Comparison of ENCODE assay signal across 8 cellular contexts in the genomic region with DNA sequence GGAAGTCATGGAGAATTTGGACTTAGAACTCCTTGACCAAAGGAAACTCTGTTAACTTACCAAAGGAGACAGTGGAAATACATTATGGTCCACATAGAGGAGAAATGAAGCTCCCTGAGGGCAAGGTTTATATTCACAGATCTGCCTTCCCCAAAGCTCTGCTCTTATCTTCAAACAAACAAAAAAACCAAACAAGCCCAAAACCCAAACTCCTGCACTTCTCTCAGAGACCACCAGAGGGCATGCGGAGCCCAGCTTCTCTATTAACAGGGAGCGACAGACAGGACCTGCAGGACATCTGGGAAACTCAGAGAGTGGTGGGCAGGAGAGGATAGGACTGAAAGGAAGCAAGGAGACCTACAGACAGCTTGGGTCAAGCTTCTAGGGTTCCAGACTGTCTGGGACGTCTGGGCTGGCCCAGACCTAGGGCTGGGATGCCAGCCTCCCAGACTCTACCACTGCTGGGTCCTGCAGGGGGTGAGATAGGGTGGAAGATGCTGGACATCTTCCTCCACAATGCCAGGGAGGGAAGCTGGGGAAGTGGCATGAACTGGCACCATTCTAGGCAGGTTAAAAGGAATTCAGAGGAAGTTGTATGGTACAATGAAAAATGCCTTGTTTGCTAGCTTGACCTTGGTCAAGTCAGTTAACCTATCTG. TPM values are rescaled to one million over a fixed set of nuclear protein-coding genes. Genes with fewer than 3 reads are reported as not detected.
DNase-seq lines count a peak whose midpoint lies in the region; ATAC-seq, FAIRE-seq and TF ChIP-seq lines count a peak whose summit lies in the region.

No MANE protein-coding gene starts in this region.

- H3K4me2 ChIP-seq in BLaER1 (peak overlapping the region; percentile 64), H1 (ENCODE audit: insufficient read depth in 1 of 2, low read depth in 2 of 2, low read length in 2 of 2) (no peak overlapping the region)

- no peaks in the 10 kb centered on the region for H3K36me3 ChIP-seq in BLaER1
- no peaks in the 10 kb centered on the region for H3K36me3 ChIP-seq in HEK293 (ENCODE audit: control insufficient read depth in 2 of 2, insufficient read depth in 1 of 2, low read length in 2 of 2)
- H3K36me3 ChIP-seq in H1 (ENCODE audit: control insufficient read depth in 2 of 4, insufficient read depth in 4 of 4, low read length in 3 of 4), result peaks cover 0 to 7% (median 0%) of the 10 kb centered on the region in 4 experiments; a peak in 1 of 8 replicates

- H3K56ac ChIP-seq in H1 (replicated peaks; ENCODE audit: insufficient read length, low read depth, low read length), result no peak overlapping the region

- no peaks in the 10 kb centered on the region for H3K9me3 Mint-ChIP-seq in activated CD8-positive, alpha-beta T cell treated with anti-CD3 and anti-CD28 coated beads, Interleukin-2, amount 10 ng/mL, durations not matched to agents 7 days and 5 days (ENCODE audit: insufficient read depth)
- no peaks in the 10 kb centered on the region for H3K9me3 Mint-ChIP-seq in stimulated activated naive CD8-positive, alpha-beta T cell treated with anti-CD3 and anti-CD28 coated beads, Interleukin-15, amount 100 ng/mL, for 72 hours

- H3K4me1 ChIP-seq in BLaER1, result peaks cover 49% of the 10 kb centered on the region
- no peaks in the 10 kb centered on the region for H3K4me1 ChIP-seq in HEK293 (ENCODE audit: control insufficient read depth, insufficient read depth, low read length)
- peaks cover 0 to 42% (median 27%) of the 10 kb centered on the region in 4 experiments; a peak in 6 of 7 replicates for H3K4me1 ChIP-seq in H1 (replicated peaks in 1 of 4; ENCODE audit: control insufficient read depth in 3 of 4, insufficient read depth in 4 of 4, low read length in 3 of 4)

- no peak overlapping the region for H4K91ac ChIP-seq in H1 (replicated peaks; ENCODE audit: insufficient read length, low read length)

- no peak overlapping the region for H2AK5ac ChIP-seq in H1 (ENCODE audit: low read depth, low read length)

- peak; percentile 14 for ATAC-seq in activated CD8-positive, alpha-beta T cell treated with anti-CD3 and anti-CD28 coated beads, Interleukin-2, amount 10 ng/mL, durations not matched to agents 7 days and 5 days
- no peak for ATAC-seq in stimulated activated naive CD8-positive, alpha-beta T cell treated with anti-CD3 and anti-CD28 coated beads, Interleukin-15, amount 100 ng/mL, for 72 hours
- no peak for ATAC-seq in HG03571 (IDR thresholded peaks at IDR 0.05; ENCODE audit: unreplicated experiment)

- no peaks in the 10 kb centered on the region for H3K79me2 ChIP-seq in H1 (ENCODE audit: control insufficient read depth in 1 of 2, insufficient read depth in 2 of 2, low read length in 2 of 2)

- H3K4ac ChIP-seq in H1 (replicated peaks; ENCODE audit: insufficient read length, low read depth, low read length), result no peak overlapping the region

- peak; percentile 92 for DNase-seq in NCI-H82 (lab: John Stamatoyannopoulos, UW)
- DNase-seq in activated CD8-positive, alpha-beta T cell treated with anti-CD3 and anti-CD28 coated beads, Interleukin-2, amount 10 ng/mL, durations not matched to agents 7 days and 5 days, result peak; percentile 76
- peak in 1 of 2 experiments; percentile 90 for DNase-seq in H1 (ENCODE audit: low read depth in 1 of 2, low spot score in 2 of 2)
- DNase-seq in midbrain (lab: John Stamatoyannopoulos, UW), result peak; percentile 79
- peak; percentile 68 to 76 for DNase-seq in stimulated activated naive CD8-positive, alpha-beta T cell treated with anti-CD3 and anti-CD28 coated beads, Interleukin-15, amount 100 ng/mL, for 72 hours

- peaks cover 5% of the 10 kb centered on the region; the same call in 1 of the 2 replicates for H3K23me2 ChIP-seq in H1 (ENCODE audit: low read depth, low read length)

- H2AFZ ChIP-seq in H1 (ENCODE audit: low read length), result no peak overlapping the region

- H2BK20ac ChIP-seq in H1 (ENCODE audit: low read length), result no peak overlapping the region

- TF ChIP-seq RAD21 in H1 (IDR thresholded peaks at IDR 0.05 in 1 of 2, conservative IDR thresholded peaks at IDR 0.05 in 1 of 2; ENCODE audit: low read depth in 2 of 2, low read length in 2 of 2), result peak; percentile 90 to 97

- no peak overlapping the region for H3K4me3 Mint-ChIP-seq in activated CD8-positive, alpha-beta T cell treated with anti-CD3 and anti-CD28 coated beads, Interleukin-2, amount 10 ng/mL, durations not matched to agents 7 days and 5 days
- peak overlapping the region in 1 of 2 donors; percentile 4 for H3K4me3 Mint-ChIP-seq in stimulated activated naive CD8-positive, alpha-beta T cell treated with anti-CD3 and anti-CD28 coated beads, Interleukin-15, amount 100 ng/mL, for 72 hours

- CTCF ChIA-PET in HEK293 (lab: Yijun Ruan, JAX) (interaction anchor here (0.6 to 17.7 kb wide), 45 partner anchors 9 to 1561 kb away, joined by 3 to 552 read pairs (median 4); partner anchors contain the start of gene WNT6), H1 (lab: Charles Lee; ENCODE audit: partially characterized antibody) (interaction anchor here (0.7 to 21.8 kb wide), 45 partner anchors 8 to 280 kb away, joined by 3 to 783 read pairs (median 5); partner anchors contain the start of genes CDK5R2, CRYBA2, FEV and WNT6)
- CTCF ChIA-PET in activated CD8-positive, alpha-beta T cell treated with anti-CD3 and anti-CD28 coated beads, Interleukin-2, amount 10 ng/mL, durations not matched to agents 7 days and 5 days (lab: Charles Lee), result interaction anchor here (0.6 to 22.4 kb wide), 35 partner anchors 9 to 403 kb away, joined by 3 to 930 read pairs (median 6); partner anchors contain the start of genes CDK5R2, DNAJB2 and WNT6

- H3K36me3 Mint-ChIP-seq in activated CD8-positive, alpha-beta T cell treated with anti-CD3 and anti-CD28 coated beads, Interleukin-2, amount 10 ng/mL, durations not matched to agents 7 days and 5 days (ENCODE audit: low read depth), result no peaks in the 10 kb centered on the region

- POLR2A ChIA-PET in HEK293 (lab: Yijun Ruan, JAX) (interaction anchor here (2.5 kb wide), 1 partner anchor 20 kb away, joined by 19 read pairs; no protein-coding TSS in a partner anchor), H1 (lab: Charles Lee; ENCODE audit: partially characterized antibody) (interaction anchor here (0.9 to 2.2 kb wide), 7 partner anchors 14 to 118 kb away, joined by 3 to 9 read pairs (median 3); partner anchors contain the start of gene WNT6)
- POLR2A ChIA-PET in activated CD8-positive, alpha-beta T cell treated with anti-CD3 and anti-CD28 coated beads, Interleukin-2, amount 10 ng/mL, durations not matched to agents 7 days and 5 days (lab: Charles Lee), result interaction anchor here (0.7 to 1.7 kb wide), 6 partner anchors 11 to 33 kb away, joined by 3 to 19 read pairs (median 4); no protein-coding TSS in a partner anchor

- no peak overlapping the region for H3K23ac ChIP-seq in H1 (ENCODE audit: insufficient read length)

- no peak overlapping the region for H4K8ac ChIP-seq in H1 (ENCODE audit: extremely low read depth, insufficient read depth, low read length)

- H3K9me3 ChIP-seq in BLaER1 (no peaks in the 10 kb centered on the region), HEK293 (ENCODE audit: control insufficient read depth, insufficient read depth, low read depth, low read length) (no peaks in the 10 kb centered on the region), H1 (ENCODE audit: insufficient read depth in 2 of 2, low read depth in 1 of 2, low read length in 1 of 2) (no peaks in the 10 kb centered on the region; a peak in 1 of 4 replicates)

- H2BK12ac ChIP-seq in H1 (ENCODE audit: low read depth, low read length), result no peak overlapping the region; the same call in 1 of the 2 replicates

- H3K18ac ChIP-seq in H1 (ENCODE audit: extremely low read depth, low read length), result no peak overlapping the region

- no peak overlapping the region for H2BK5ac ChIP-seq in H1 (ENCODE audit: low read depth, low read length)

- no peak overlapping the region for H2BK120ac ChIP-seq in H1 (replicated peaks; ENCODE audit: low read depth, low read length)

- no peak overlapping the region for H3K14ac ChIP-seq in H1 (ENCODE audit: insufficient read length)

- peaks cover 63% of the 10 kb centered on the region for H3K27me3 Mint-ChIP-seq in activated CD8-positive, alpha-beta T cell treated with anti-CD3 and anti-CD28 coated beads, Interleukin-2, amount 10 ng/mL, durations not matched to agents 7 days and 5 days (ENCODE audit: low read depth)
- H3K27me3 Mint-ChIP-seq in stimulated activated naive CD8-positive, alpha-beta T cell treated with anti-CD3 and anti-CD28 coated beads, Interleukin-15, amount 100 ng/mL, for 72 hours, result peaks cover 63% of the 10 kb centered on the region

- TF ChIP-seq CTCF in HEK293 (tag by site-specific recombination; IDR thresholded peaks at IDR 0.05) (peak; percentile 84), H1 (IDR thresholded peaks at IDR 0.05; ENCODE audit: control extremely low read depth in 1 of 3, insufficient read depth in 1 of 3, low read depth in 1 of 3, low read length in 3 of 3) (peak in 2 of 3 experiments; percentile 94 to 96; a peak in 3 of 4 replicates)

- H3K27ac ChIP-seq in BLaER1, result no peak overlapping the region
- no peak overlapping the region for H3K27ac ChIP-seq in HEK293 (ENCODE audit: extremely low read depth, low read depth, low read length)
- no peak overlapping the region for H3K27ac ChIP-seq in H1 (ENCODE audit: low read depth, low read length)

- no peaks in the 10 kb centered on the region for H3K79me1 ChIP-seq in H1 (ENCODE audit: low read depth, low read length)

- H3K4me3 ChIP-seq in BLaER1 (no peak overlapping the region), HEK293 (ENCODE audit: low read depth, low read length) (no peak overlapping the region), H1 (ENCODE audit: extremely low read depth in 1 of 4, insufficient read depth in 2 of 4, low read depth in 3 of 4, low read length in 4 of 4) (no peak overlapping the region)

- H4K20me1 ChIP-seq in BLaER1 (peaks cover 70% of the 10 kb centered on the region), H1 (replicated peaks in 1 of 2; ENCODE audit: control insufficient read depth in 1 of 2, insufficient read depth in 2 of 2, low read length in 2 of 2) (peaks cover 14 to 37% of the 10 kb centered on the region in 2 experiments)

- H3K27me3 ChIP-seq in BLaER1 (peaks cover 90% of the 10 kb centered on the region), H1 (replicated peaks in 1 of 4; ENCODE audit: control insufficient read depth in 3 of 4, extremely low read depth in 1 of 4, insufficient read depth in 3 of 4, low read length in 3 of 4) (peaks cover 97 to 100% (median 99%) of the 10 kb centered on the region in 4 experiments)

- TF ChIP-seq POLR2A in H1 (IDR thresholded peaks at IDR 0.05; ENCODE audit: control extremely low read depth in 1 of 2, low read depth in 2 of 2, low read length in 2 of 2), result no peak

- H2BK15ac ChIP-seq in H1 (ENCODE audit: low read length), result no peak overlapping the region

- 0% methylated on average over 3 of the region's 3 CpGs; no CpG with 5 or more reads in 1 of the 2 experiments for WGBS in H1 (ENCODE audit: extremely low coverage in 1 of 2, insufficient coverage in 1 of 2, insufficient read length in 1 of 2, insufficient replicate concordance in 2 of 2, low coverage in 1 of 2, low lambda C conversion rate in 2 of 2, missing lambda C conversion rate in 1 of 2), 2 experiments

- peaks cover 31% of the 10 kb centered on the region for H3K4me1 Mint-ChIP-seq in activated CD8-positive, alpha-beta T cell treated with anti-CD3 and anti-CD28 coated beads, Interleukin-2, amount 10 ng/mL, durations not matched to agents 7 days and 5 days (ENCODE audit: low read depth)
- H3K4me1 Mint-ChIP-seq in stimulated activated naive CD8-positive, alpha-beta T cell treated with anti-CD3 and anti-CD28 coated beads, Interleukin-15, amount 100 ng/mL, for 72 hours, result peaks cover 71% of the 10 kb centered on the region

- no peak overlapping the region for H4K5ac ChIP-seq in H1 (ENCODE audit: insufficient read length, low read depth, low read length)

- no peak for TF ChIP-seq EP300 in H1 (IDR thresholded peaks at IDR 0.05; ENCODE audit: borderline replicate concordance in 1 of 2, low read depth in 2 of 2, low read length in 2 of 2)

- H3K9ac ChIP-seq in BLaER1, result no peak overlapping the region
- no peak overlapping the region for H3K9ac ChIP-seq in H1 (replicated peaks in 1 of 4; ENCODE audit: extremely low read depth in 1 of 4, low read depth in 3 of 4, low read length in 3 of 4)

- H3K27ac Mint-ChIP-seq in activated CD8-positive, alpha-beta T cell treated with anti-CD3 and anti-CD28 coated beads, Interleukin-2, amount 10 ng/mL, durations not matched to agents 7 days and 5 days, result no peak overlapping the region
- no peak overlapping the region for H3K27ac Mint-ChIP-seq in stimulated activated naive CD8-positive, alpha-beta T cell treated with anti-CD3 and anti-CD28 coated beads, Interleukin-15, amount 100 ng/mL, for 72 hours

- FAIRE-seq in H1 (lab: Jason Lieb, UNC), result peak; percentile 81

RNA-seq across cellular contexts. Expression of gene WNT10A, which starts 4.0 kb away (rescaled TPM):
- not detected for total RNA-seq in activated CD8-positive, alpha-beta T cell treated with anti-CD3 and anti-CD28 coated beads, Interleukin-2, amount 10 ng/mL, durations not matched to agents 7 days and 5 days
- total RNA-seq in H1 (2021; fragmentation: NEBNext Ultra II Directional; extraction: Animal tissue kit (Norgen Biotek cat#: 25700)), result not detected in 2 replicates
- polyA plus RNA-seq in H1 (2011; rRNA removed), result 0.05 TPM in 1 of 2 replicates, not detected in the other
- 0.03 TPM for polyA plus RNA-seq in H1 (2011; cell fraction: cytosol; rRNA removed)
- polyA plus RNA-seq in H1 (2011; cell fraction: nucleus; rRNA removed), result not detected
- polyA plus RNA-seq in H1 (2012, experiment 1 of 2), result not detected in 4 replicates
- not detected for polyA plus RNA-seq in H1 (2012, experiment 2 of 2)
- polyA plus RNA-seq in H1 (2013, experiment 1 of 2), result not detected
- polyA plus RNA-seq in H1 (2013, experiment 2 of 2), result not detected
- not detected in 2 replicates for polyA minus RNA-seq in H1 (2011; rRNA and poly(A)+ RNA removed)
- not detected for polyA minus RNA-seq in H1 (2011; cell fraction: cytosol; rRNA and poly(A)+ RNA removed)
- polyA minus RNA-seq in H1 (2011; cell fraction: nucleus; rRNA and poly(A)+ RNA removed), result 0.20 TPM

RNA-seq across cellular contexts. Expression of gene WNT6, which starts 17.1 kb away (rescaled TPM):
- total RNA-seq in activated CD8-positive, alpha-beta T cell treated with anti-CD3 and anti-CD28 coated beads, Interleukin-2, amount 10 ng/mL, durations not matched to agents 7 days and 5 days, result not detected
- total RNA-seq in H1 (2021; fragmentation: NEBNext Ultra II Directional; extraction: Animal tissue kit (Norgen Biotek cat#: 25700)), result not detected in 2 replicates
- not detected in 2 replicates for polyA plus RNA-seq in H1 (2011; rRNA removed)
- not detected for polyA plus RNA-seq in H1 (2011; cell fraction: cytosol; rRNA removed)
- not detected for polyA plus RNA-seq in H1 (2011; cell fraction: nucleus; rRNA removed)
- not detected in 4 replicates for polyA plus RNA-seq in H1 (2012, experiment 1 of 2)
- not detected for polyA plus RNA-seq in H1 (2012, experiment 2 of 2)
- not detected for polyA plus RNA-seq in H1 (2013, experiment 1 of 2)
- polyA plus RNA-seq in H1 (2013, experiment 2 of 2), result not detected
- not detected in 2 replicates for polyA minus RNA-seq in H1 (2011; rRNA and poly(A)+ RNA removed)
- not detected for polyA minus RNA-seq in H1 (2011; cell fraction: cytosol; rRNA and poly(A)+ RNA removed)
- polyA minus RNA-seq in H1 (2011; cell fraction: nucleus; rRNA and poly(A)+ RNA removed), result not detected

RNA-seq across cellular contexts. Expression of gene PRKAG3, which starts 45.1 kb away (rescaled TPM):
- total RNA-seq in activated CD8-positive, alpha-beta T cell treated with anti-CD3 and anti-CD28 coated beads, Interleukin-2, amount 10 ng/mL, durations not matched to agents 7 days and 5 days, result not detected
- total RNA-seq in H1 (2021; fragmentation: NEBNext Ultra II Directional; extraction: Animal tissue kit (Norgen Biotek cat#: 25700)), result not detected in 2 replicates
- not detected in 2 replicates for polyA plus RNA-seq in H1 (2011; rRNA removed)
- polyA plus RNA-seq in H1 (2011; cell fraction: cytosol; rRNA removed), result not detected
- not detected for polyA plus RNA-seq in H1 (2011; cell fraction: nucleus; rRNA removed)
- polyA plus RNA-seq in H1 (2012, experiment 1 of 2), result not detected in 4 replicates
- polyA plus RNA-seq in H1 (2012, experiment 2 of 2), result not detected
- not detected for polyA plus RNA-seq in H1 (2013, experiment 1 of 2)
- polyA plus RNA-seq in H1 (2013, experiment 2 of 2), result not detected
- polyA minus RNA-seq in H1 (2011; rRNA and poly(A)+ RNA removed), result not detected in 2 replicates
- polyA minus RNA-seq in H1 (2011; cell fraction: cytosol; rRNA and poly(A)+ RNA removed), result not detected
- polyA minus RNA-seq in H1 (2011; cell fraction: nucleus; rRNA and poly(A)+ RNA removed), result not detected
